ENCODE assay signal across 8 cellular contexts in the genomic region with DNA sequence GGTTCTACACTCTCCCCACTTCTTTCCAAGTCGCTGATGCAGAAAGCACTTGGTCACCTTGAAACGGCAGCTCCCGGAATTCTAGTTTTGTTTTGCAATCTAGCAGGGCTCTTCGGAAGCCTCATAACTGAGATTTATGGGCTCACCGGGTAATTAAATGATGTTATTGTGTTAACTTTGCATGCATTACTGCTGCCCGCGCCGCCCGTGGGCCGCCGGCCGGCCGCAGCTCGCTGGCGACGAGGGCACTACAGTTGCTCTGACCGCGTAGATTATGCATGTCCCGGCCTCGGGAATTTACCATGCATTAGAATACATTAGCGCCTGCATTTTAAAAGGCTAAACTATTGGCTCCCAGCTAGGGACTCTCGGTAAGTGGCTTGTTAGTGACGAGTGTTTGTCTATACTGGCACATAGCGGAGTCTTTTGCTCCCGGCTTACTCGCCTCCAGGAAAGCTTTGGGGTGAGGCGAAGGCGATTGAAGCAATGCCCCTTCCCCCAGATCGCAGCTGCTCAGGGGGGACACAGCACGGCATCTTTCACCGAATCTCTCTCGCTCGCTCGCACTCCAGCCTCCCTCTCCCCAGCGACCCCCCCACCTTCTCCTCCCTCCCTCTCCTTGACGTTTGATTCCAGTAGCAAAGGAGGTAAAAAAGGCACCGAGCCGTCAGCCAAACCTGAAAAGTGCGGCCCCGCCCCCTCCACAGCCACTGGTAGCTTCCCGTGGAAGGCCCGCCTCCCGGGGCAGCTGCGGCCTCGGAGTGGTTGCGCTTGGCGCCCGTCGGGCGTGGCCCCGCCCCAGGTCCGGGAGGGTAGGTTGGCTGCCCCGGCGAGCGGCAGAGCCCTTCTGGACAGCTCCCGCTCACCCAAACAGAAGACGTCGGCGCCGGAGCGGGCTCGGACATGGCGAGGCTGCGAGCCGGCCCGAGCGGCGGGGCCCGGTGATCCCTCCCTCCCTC. TPM values are rescaled to one million over a fixed set of nuclear protein-coding genes. Genes with fewer than 3 reads are reported as not detected.
A peak's percentile ranks its signal among the peaks of the same experiment; 100 is the strongest.
DNase-seq lines count a peak whose midpoint lies in the region; ATAC-seq and TF ChIP-seq lines count a peak whose summit lies in the region.

A gene (plus strand): TSS at position 839 of the 959 bp plus-strand sequence. CDS start 343 bp downstream, outside the sequence.

- H3K9me2 ChIP-seq in GM23338 (ENCODE audit: insufficient read depth): no peaks in the 10 kb centered on the region

- TF ChIP-seq POLR2A in adrenal gland (IDR thresholded peaks at IDR 0.05) (peak in 1 of 2 donors; percentile 39), heart left ventricle (IDR thresholded peaks at IDR 0.05) (no peak), upper lobe of left lung (IDR thresholded peaks at IDR 0.05) (no peak)

- H3K36me3 Mint-ChIP-seq in GM23338 (ENCODE audit: low read depth): no peaks in the 10 kb centered on the region; the same call in 2 of the 3 replicates

- peak within 1 kb of the TSS; percentile 97 for H3K4me2 ChIP-seq in GM23338
- peak within 1 kb of the TSS; percentile 95 for H3K4me2 ChIP-seq in parathyroid adenoma (ENCODE audit: low read length)

- TF ChIP-seq CTCF in GM23338 (conservative IDR thresholded peaks at IDR 0.05; ENCODE audit: low read depth in 2 of 2) (no peak), adrenal gland (IDR thresholded peaks at IDR 0.05) (no peak), heart left ventricle (IDR thresholded peaks at IDR 0.05) (no peak), parathyroid adenoma (IDR thresholded peaks at IDR 0.05) (no peak), upper lobe of left lung (IDR thresholded peaks at IDR 0.05) (no peak)

- WGBS in adrenal gland, 4 donors: 1% methylated on average over 22 to 69 of the region's 69 CpGs
- 1 to 2% (median 1%) methylated on average over 36 to 69 of the region's 69 CpGs for whole genome bisulfite sequencing in heart left ventricle, 4 donors
- 2% methylated on average over 36 to 45 of the region's 69 CpGs for WGBS in upper lobe of left lung, 2 donors

- H3F3A ChIP-seq in GM23338 (replicated peaks; ENCODE audit: low read depth): peaks cover 64% of the 10 kb centered on the region

- no peaks in the 10 kb centered on the region for H3K79me2 ChIP-seq in GM23338 (replicated peaks; ENCODE audit: insufficient read depth)
- no peaks in the 10 kb centered on the region for H3K79me2 ChIP-seq in parathyroid adenoma

- peaks cover 97% of the 10 kb centered on the region for H3K27me3 Mint-ChIP-seq in GM23338 (ENCODE audit: insufficient read depth, low read depth, poor library complexity)

- H3K4me3 ChIP-seq in GM23338: peak within 1 kb of the TSS; percentile 71
- peak within 1 kb of the TSS in 3 of 4 donors; percentile 11 to 66 (median 54) for H3K4me3 ChIP-seq in adrenal gland
- H3K4me3 ChIP-seq in heart left ventricle: peak within 1 kb of the TSS; percentile 22 to 67 (median 54)
- H3K4me3 ChIP-seq in parathyroid adenoma (ENCODE audit: low read depth, low read length): peak within 1 kb of the TSS; percentile 61
- peak within 1 kb of the TSS; percentile 44 to 64 (median 50) for H3K4me3 ChIP-seq in upper lobe of left lung

- peak; percentile 77 for DNase-seq in CD1c-positive myeloid dendritic cell (ENCODE audit: extremely low spot score)
- peak; percentile 98 for DNase-seq in GM23338 (ENCODE audit: low spot score)
- DNase-seq in NCI-H128 (lab: John Stamatoyannopoulos, UW; ENCODE audit: unreplicated experiment): peak; percentile 93
- DNase-seq in SW 1271 (lab: John Stamatoyannopoulos, UW): peak; percentile 66 to 86
- peak; percentile 94 to 97 (median 96) for DNase-seq in adrenal gland
- peak; percentile 89 to 95 (median 93) for DNase-seq in heart left ventricle
- peak; percentile 90 to 97 for DNase-seq in upper lobe of left lung

- TF ChIP-seq EP300 in upper lobe of left lung (IDR thresholded peaks at IDR 0.05): no peak

- no peak within 1 kb of the TSS for H3K27ac Mint-ChIP-seq in GM23338

- H3K9ac ChIP-seq in parathyroid adenoma: no peak within 1 kb of the TSS

- peak within 1 kb of the TSS; percentile 94; the same call in 1 of the 2 replicates for H2AFZ ChIP-seq in GM23338
- peak within 1 kb of the TSS; percentile 59 for H2AFZ ChIP-seq in parathyroid adenoma

- H3K27ac ChIP-seq in GM23338 (ENCODE audit: low read depth) (no peak within 1 kb of the TSS), adrenal gland (no peak within 1 kb of the TSS), heart left ventricle (no peak within 1 kb of the TSS), parathyroid adenoma (no peak within 1 kb of the TSS), upper lobe of left lung (no peak within 1 kb of the TSS)

- H4K20me1 ChIP-seq in GM23338 (replicated peaks; ENCODE audit: insufficient read depth): peaks cover 27% of the 10 kb centered on the region

- peaks cover 68% of the 10 kb centered on the region for H3K4me1 ChIP-seq in GM23338 (ENCODE audit: insufficient read depth)
- peaks cover 21 to 26% of the 10 kb centered on the region in 2 donors for H3K4me1 ChIP-seq in adrenal gland (replicated peaks in 1 of 2)
- peaks cover 2 to 63% (median 36%) of the 10 kb centered on the region in 12 donors for H3K4me1 ChIP-seq in heart left ventricle
- peaks cover 12% of the 10 kb centered on the region for H3K4me1 ChIP-seq in parathyroid adenoma
- H3K4me1 ChIP-seq in upper lobe of left lung: peaks cover 29 to 67% (median 50%) of the 10 kb centered on the region in 4 donors

- peaks cover 7% of the 10 kb centered on the region; the same call in 1 of the 3 replicates for H3K9me3 Mint-ChIP-seq in GM23338

- H3K4me1 Mint-ChIP-seq in GM23338: peaks cover 72% of the 10 kb centered on the region

- peak; percentile 66 for ATAC-seq in GM23338
- ATAC-seq in heart left ventricle: peak; percentile 97 to 100 (median 99)
- peak; percentile 95 to 96 for ATAC-seq in upper lobe of left lung (ENCODE audit: low FRiP score in 2 of 2)

- H3K9me3 ChIP-seq in adrenal gland (replicated peaks in 1 of 3): no peaks in the 10 kb centered on the region
- H3K9me3 ChIP-seq in heart left ventricle: no peaks in the 10 kb centered on the region
- H3K9me3 ChIP-seq in parathyroid adenoma (ENCODE audit: control insufficient read depth, low read length): no peaks in the 10 kb centered on the region
- H3K9me3 ChIP-seq in upper lobe of left lung: no peaks in the 10 kb centered on the region

- intact Hi-C loops in adrenal gland (cut with DNase I) (no loop called here), heart left ventricle (cut with DNase I) (loop anchor here in 5 of 10 donors (5.0 to 10.0 kb wide), 5 partner anchors 560 to 688 kb away; no protein-coding TSS in a partner anchor)

- H3K27me3 ChIP-seq in GM23338 (ENCODE audit: insufficient read depth) (peaks cover 93% of the 10 kb centered on the region), adrenal gland (peaks cover 72% of the 10 kb centered on the region), heart left ventricle (peaks cover 76 to 96% (median 91%) of the 10 kb centered on the region in 9 donors), parathyroid adenoma (ENCODE audit: control insufficient read depth, insufficient read depth, low read length) (peaks cover 7% of the 10 kb centered on the region), upper lobe of left lung (peaks cover 0 to 88% (median 50%) of the 10 kb centered on the region in 4 donors)

- no peaks in the 10 kb centered on the region for H3K36me3 ChIP-seq in GM23338 (ENCODE audit: insufficient read depth)
- no peaks in the 10 kb centered on the region for H3K36me3 ChIP-seq in adrenal gland (replicated peaks in 1 of 2)
- no peaks in the 10 kb centered on the region for H3K36me3 ChIP-seq in heart left ventricle
- no peaks in the 10 kb centered on the region for H3K36me3 ChIP-seq in parathyroid adenoma (ENCODE audit: control insufficient read depth, insufficient read depth, low read length)
- H3K36me3 ChIP-seq in upper lobe of left lung: no peaks in the 10 kb centered on the region

- H3K4me3 Mint-ChIP-seq in GM23338: peak within 1 kb of the TSS; percentile 82

TF ChIP-seq in GM23338, 12 proteins besides CTCF, POLR2A, EP300 and RAD21 (continues in another document):
- TF ChIP-seq JUNB (IDR thresholded peaks at IDR 0.05; ENCODE audit: unreplicated experiment): peak; percentile 24
- TF ChIP-seq, protein P1, sequence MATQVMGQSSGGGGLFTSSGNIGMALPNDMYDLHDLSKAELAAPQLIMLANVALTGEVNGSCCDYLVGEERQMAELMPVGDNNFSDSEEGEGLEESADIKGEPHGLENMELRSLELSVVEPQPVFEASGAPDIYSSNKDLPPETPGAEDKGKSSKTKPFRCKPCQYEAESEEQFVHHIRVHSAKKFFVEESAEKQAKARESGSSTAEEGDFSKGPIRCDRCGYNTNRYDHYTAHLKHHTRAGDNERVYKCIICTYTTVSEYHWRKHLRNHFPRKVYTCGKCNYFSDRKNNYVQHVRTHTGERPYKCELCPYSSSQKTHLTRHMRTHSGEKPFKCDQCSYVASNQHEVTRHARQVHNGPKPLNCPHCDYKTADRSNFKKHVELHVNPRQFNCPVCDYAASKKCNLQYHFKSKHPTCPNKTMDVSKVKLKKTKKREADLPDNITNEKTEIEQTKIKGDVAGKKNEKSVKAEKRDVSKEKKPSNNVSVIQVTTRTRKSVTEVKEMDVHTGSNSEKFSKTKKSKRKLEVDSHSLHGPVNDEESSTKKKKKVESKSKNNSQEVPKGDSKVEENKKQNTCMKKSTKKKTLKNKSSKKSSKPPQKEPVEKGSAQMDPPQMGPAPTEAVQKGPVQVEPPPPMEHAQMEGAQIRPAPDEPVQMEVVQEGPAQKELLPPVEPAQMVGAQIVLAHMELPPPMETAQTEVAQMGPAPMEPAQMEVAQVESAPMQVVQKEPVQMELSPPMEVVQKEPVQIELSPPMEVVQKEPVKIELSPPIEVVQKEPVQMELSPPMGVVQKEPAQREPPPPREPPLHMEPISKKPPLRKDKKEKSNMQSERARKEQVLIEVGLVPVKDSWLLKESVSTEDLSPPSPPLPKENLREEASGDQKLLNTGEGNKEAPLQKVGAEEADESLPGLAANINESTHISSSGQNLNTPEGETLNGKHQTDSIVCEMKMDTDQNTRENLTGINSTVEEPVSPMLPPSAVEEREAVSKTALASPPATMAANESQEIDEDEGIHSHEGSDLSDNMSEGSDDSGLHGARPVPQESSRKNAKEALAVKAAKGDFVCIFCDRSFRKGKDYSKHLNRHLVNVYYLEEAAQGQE (IDR thresholded peaks at IDR 0.05; ENCODE audit: unreplicated experiment): peak; percentile 59
- TF ChIP-seq CREB1 (CRISPR knock-in tag; IDR thresholded peaks at IDR 0.05; ENCODE audit: low read depth): peak; percentile 60
- peak; percentile 74 for TF ChIP-seq EZH2 (IDR thresholded peaks at IDR 0.05; ENCODE audit: low read depth, unreplicated experiment)

RNA-seq across cellular contexts. Expression of the gene that starts here (rescaled TPM):
- total RNA-seq in GM23338 (2014; rRNA removed; shearing (Covaris generic)): 1.7 and 2.2 TPM in 2 replicates
- polyA plus RNA-seq in GM23338 (2016; fragmentation: Nextera tagmentation; extraction: Ambion mirVana) (0.68 and 0.82 TPM in 2 replicates), adrenal gland (under 1 TPM; 0.07 to 0.59 (median 0.08) TPM), heart left ventricle (under 1 TPM; under 0.01 to 0.04 TPM)
- total RNA-seq in adrenal gland (1 to 10 TPM in 1 of 8 donors, under 1 TPM in 6, not detected in 1; 0.14 to 4.6 (median 0.23) TPM), heart left ventricle (under 1 TPM in 5 of 9 donors, not detected in 4; 0.02 to 0.08 (median 0.05) TPM), upper lobe of left lung (under 1 TPM in 3 of 6 donors, not detected in 3; 0.06 to 0.24 (median 0.10) TPM)

Comparison
In these comparisons a context has a peak if more than half of its experiments do, and no peak if none do; other contexts are left out.
1. Peak in DNase-seq, ATAC-seq and H3K4me3 ChIP-seq in heart left ventricle; RNA of the gene not detected or under 1 TPM.
2. Peak in DNase-seq, ATAC-seq and H3K4me3 ChIP-seq in upper lobe of left lung; RNA of the gene not detected or under 1 TPM.